8 cellular contexts compared by ENCODE assay signal in the genomic region with DNA sequence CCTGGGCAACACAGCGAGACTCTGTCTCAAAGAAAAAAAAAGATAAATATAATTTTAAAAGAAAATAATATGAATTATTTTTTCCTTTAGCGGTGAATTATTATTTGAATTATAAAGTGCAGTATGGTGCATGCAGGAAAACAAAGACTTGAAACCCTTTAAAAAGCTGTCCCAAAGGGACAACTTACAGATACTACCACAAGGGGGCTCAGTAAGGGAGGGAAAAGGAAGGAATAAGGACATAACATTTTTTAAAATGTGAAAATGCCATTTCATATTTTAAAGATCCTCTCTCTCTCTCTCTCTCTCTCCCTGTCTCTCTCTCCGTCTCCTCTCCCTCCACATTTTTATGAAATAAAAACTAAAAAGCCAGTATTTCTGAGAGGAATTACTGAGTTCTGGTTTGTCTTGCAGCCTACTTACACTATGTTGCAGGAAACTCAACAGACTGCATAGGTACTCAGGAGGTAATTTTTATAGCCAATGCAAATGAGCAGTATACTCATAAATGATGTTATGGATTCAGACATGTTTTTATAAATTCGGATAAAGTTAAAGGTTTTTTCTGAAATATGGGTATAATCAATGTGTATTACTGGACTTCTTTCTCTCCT.
DNase-seq lines count a peak whose midpoint lies in the region; ATAC-seq and TF ChIP-seq lines count a peak whose summit lies in the region.

No MANE protein-coding gene starts in this region.

- H3K4me1 ChIP-seq in Caco-2 (no peaks in the 10 kb centered on the region), left lung (no peaks in the 10 kb centered on the region)

- POLR2A ChIA-PET in Caco-2 (lab: Charles Lee): no interaction called here
- POLR2A ChIA-PET in WTC11 (lab: Charles Lee): no interaction called here

- H3K9me3 ChIP-seq in Caco-2: no peaks in the 10 kb centered on the region
- no peaks in the 10 kb centered on the region for H3K9me3 ChIP-seq in left lung

- H3K27me3 Mint-ChIP-seq in Caco-2 (ENCODE audit: insufficient read depth, unreplicated experiment) (no peaks in the 10 kb centered on the region), WTC11 (ENCODE audit: low read depth) (no peaks in the 10 kb centered on the region)

- H3K27ac ChIP-seq in left lung: no peak overlapping the region

- TF ChIP-seq CTCF in Caco-2 (IDR thresholded peaks at IDR 0.05; ENCODE audit: insufficient read depth in 1 of 2, low read depth in 1 of 2, low read length in 1 of 2, severe bottlenecking in 1 of 2, unreplicated experiment in 1 of 2) (peak; percentile 34 to 70), WTC11 (IDR thresholded peaks at IDR 0.05) (peak; percentile 55), left lung (IDR thresholded peaks at IDR 0.05) (peak; percentile 28 to 38)

- no peaks in the 10 kb centered on the region for H3K27me3 ChIP-seq in Caco-2 (replicated peaks; ENCODE audit: control insufficient read depth, insufficient read depth, low read length)
- H3K27me3 ChIP-seq in left lung: no peaks in the 10 kb centered on the region

- no peaks in the 10 kb centered on the region for H3K4me1 Mint-ChIP-seq in Caco-2 (ENCODE audit: low read depth, unreplicated experiment)
- H3K4me1 Mint-ChIP-seq in WTC11: no peaks in the 10 kb centered on the region

- H3K4me3 Mint-ChIP-seq in Caco-2 (ENCODE audit: unreplicated experiment): no peak overlapping the region
- no peak overlapping the region for H3K4me3 Mint-ChIP-seq in WTC11

- CTCF ChIA-PET in Caco-2 (lab: Charles Lee): no interaction called here
- CTCF ChIA-PET in WTC11 (lab: Charles Lee): interaction anchor here (0.6 to 1.6 kb wide), 4 partner anchors 13 to 394 kb away, joined by 3 to 7 read pairs (median 4); no protein-coding TSS in a partner anchor

- H3K9me3 Mint-ChIP-seq in Caco-2 (ENCODE audit: unreplicated experiment) (no peaks in the 10 kb centered on the region), WTC11 (no peaks in the 10 kb centered on the region)

- H3K36me3 ChIP-seq in Caco-2 (ENCODE audit: control insufficient read depth, insufficient read depth, low read length) (no peaks in the 10 kb centered on the region), left lung (no peaks in the 10 kb centered on the region)

- no peak overlapping the region for H3K4me3 ChIP-seq in Caco-2 (ENCODE audit: low read depth, low read length)
- H3K4me3 ChIP-seq in left lung: no peak overlapping the region

- peak in 1 of 2 experiments; percentile 28 for DNase-seq in Caco-2
- peak; percentile 58 for DNase-seq in M059J (ENCODE audit: low read depth)
- no peak for DNase-seq in WTC11 (ENCODE audit: low spot score)
- no peak for DNase-seq in left lung
- no peak for DNase-seq in NCI-H1048 (lab: John Stamatoyannopoulos, UW)

- intact Hi-C loops in Caco-2 (cut with micrococcal nuclease; ENCODE audit: unreplicated experiment): loop anchor here (1.0 kb wide), 1 partner anchor 435 kb away; no protein-coding TSS in a partner anchor
- intact Hi-C loops in left lung (cut with DNase I): no loop called here

- no TSS peak for BruUV-seq in Caco-2 (replicated peaks; lab: Mats Ljungman, UMichigan)

- H3K27ac Mint-ChIP-seq in Caco-2 (ENCODE audit: unreplicated experiment): no peak overlapping the region
- no peak overlapping the region for H3K27ac Mint-ChIP-seq in WTC11

- peak; percentile 73 for ATAC-seq in GM21381 (IDR thresholded peaks at IDR 0.05; ENCODE audit: unreplicated experiment)
- ATAC-seq in WTC11: peak; percentile 67
- ATAC-seq in left lung: peak; percentile 62
- no peak for ATAC-seq in HG03045 (IDR thresholded peaks at IDR 0.05; ENCODE audit: unreplicated experiment)
- no peak for ATAC-seq in HG02840 (IDR thresholded peaks at IDR 0.05; ENCODE audit: low FRiP score, unreplicated experiment)

- no peaks in the 10 kb centered on the region for H3K36me3 Mint-ChIP-seq in Caco-2 (ENCODE audit: insufficient read depth, unreplicated experiment)
- H3K36me3 Mint-ChIP-seq in WTC11: no peaks in the 10 kb centered on the region

TF ChIP-seq in WTC11, 78 proteins besides CTCF, POLR2A, EP300 and RAD21 (continues in another document):
- TF ChIP-seq HMGA2 (CRISPR knock-in tag; IDR thresholded peaks at IDR 0.05) (no peak), SMAD3 (CRISPR knock-in tag; IDR thresholded peaks at IDR 0.05; ENCODE audit: borderline replicate concordance) (no peak), ZNF671 (CRISPR knock-in tag; IDR thresholded peaks at IDR 0.05) (no peak), ZNF263 (CRISPR knock-in tag; IDR thresholded peaks at IDR 0.05; ENCODE audit: low read depth) (no peak)
- TF ChIP-seq, protein P1, sequence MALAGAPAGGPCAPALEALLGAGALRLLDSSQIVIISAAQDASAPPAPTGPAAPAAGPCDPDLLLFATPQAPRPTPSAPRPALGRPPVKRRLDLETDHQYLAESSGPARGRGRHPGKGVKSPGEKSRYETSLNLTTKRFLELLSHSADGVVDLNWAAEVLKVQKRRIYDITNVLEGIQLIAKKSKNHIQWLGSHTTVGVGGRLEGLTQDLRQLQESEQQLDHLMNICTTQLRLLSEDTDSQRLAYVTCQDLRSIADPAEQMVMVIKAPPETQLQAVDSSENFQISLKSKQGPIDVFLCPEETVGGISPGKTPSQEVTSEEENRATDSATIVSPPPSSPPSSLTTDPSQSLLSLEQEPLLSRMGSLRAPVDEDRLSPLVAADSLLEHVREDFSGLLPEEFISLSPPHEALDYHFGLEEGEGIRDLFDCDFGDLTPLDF (CRISPR knock-in tag; IDR thresholded peaks at IDR 0.05): no peak
- TF ChIP-seq, protein P2, sequence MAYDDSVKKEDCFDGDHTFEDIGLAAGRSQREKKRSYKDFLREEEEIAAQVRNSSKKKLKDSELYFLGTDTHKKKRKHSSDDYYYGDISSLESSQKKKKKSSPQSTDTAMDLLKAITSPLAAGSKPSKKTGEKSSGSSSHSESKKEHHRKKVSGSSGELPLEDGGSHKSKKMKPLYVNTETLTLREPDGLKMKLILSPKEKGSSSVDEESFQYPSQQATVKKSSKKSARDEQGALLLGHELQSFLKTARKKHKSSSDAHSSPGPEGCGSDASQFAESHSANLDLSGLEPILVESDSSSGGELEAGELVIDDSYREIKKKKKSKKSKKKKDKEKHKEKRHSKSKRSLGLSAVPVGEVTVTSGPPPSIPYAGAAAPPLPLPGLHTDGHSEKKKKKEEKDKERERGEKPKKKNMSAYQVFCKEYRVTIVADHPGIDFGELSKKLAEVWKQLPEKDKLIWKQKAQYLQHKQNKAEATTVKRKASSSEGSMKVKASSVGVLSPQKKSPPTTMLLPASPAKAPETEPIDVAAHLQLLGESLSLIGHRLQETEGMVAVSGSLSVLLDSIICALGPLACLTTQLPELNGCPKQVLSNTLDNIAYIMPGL (CRISPR knock-in tag; IDR thresholded peaks at IDR 0.05): no peak
- TF ChIP-seq, protein P3, sequence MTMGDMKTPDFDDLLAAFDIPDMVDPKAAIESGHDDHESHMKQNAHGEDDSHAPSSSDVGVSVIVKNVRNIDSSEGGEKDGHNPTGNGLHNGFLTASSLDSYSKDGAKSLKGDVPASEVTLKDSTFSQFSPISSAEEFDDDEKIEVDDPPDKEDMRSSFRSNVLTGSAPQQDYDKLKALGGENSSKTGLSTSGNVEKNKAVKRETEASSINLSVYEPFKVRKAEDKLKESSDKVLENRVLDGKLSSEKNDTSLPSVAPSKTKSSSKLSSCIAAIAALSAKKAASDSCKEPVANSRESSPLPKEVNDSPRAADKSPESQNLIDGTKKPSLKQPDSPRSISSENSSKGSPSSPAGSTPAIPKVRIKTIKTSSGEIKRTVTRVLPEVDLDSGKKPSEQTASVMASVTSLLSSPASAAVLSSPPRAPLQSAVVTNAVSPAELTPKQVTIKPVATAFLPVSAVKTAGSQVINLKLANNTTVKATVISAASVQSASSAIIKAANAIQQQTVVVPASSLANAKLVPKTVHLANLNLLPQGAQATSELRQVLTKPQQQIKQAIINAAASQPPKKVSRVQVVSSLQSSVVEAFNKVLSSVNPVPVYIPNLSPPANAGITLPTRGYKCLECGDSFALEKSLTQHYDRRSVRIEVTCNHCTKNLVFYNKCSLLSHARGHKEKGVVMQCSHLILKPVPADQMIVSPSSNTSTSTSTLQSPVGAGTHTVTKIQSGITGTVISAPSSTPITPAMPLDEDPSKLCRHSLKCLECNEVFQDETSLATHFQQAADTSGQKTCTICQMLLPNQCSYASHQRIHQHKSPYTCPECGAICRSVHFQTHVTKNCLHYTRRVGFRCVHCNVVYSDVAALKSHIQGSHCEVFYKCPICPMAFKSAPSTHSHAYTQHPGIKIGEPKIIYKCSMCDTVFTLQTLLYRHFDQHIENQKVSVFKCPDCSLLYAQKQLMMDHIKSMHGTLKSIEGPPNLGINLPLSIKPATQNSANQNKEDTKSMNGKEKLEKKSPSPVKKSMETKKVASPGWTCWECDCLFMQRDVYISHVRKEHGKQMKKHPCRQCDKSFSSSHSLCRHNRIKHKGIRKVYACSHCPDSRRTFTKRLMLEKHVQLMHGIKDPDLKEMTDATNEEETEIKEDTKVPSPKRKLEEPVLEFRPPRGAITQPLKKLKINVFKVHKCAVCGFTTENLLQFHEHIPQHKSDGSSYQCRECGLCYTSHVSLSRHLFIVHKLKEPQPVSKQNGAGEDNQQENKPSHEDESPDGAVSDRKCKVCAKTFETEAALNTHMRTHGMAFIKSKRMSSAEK (CRISPR knock-in tag; IDR thresholded peaks at IDR 0.05; ENCODE audit: borderline replicate concordance): no peak
- TF ChIP-seq, protein P4, sequence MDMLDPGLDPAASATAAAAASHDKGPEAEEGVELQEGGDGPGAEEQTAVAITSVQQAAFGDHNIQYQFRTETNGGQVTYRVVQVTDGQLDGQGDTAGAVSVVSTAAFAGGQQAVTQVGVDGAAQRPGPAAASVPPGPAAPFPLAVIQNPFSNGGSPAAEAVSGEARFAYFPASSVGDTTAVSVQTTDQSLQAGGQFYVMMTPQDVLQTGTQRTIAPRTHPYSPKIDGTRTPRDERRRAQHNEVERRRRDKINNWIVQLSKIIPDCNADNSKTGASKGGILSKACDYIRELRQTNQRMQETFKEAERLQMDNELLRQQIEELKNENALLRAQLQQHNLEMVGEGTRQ (CRISPR knock-in tag; IDR thresholded peaks at IDR 0.05): no peak
- TF ChIP-seq, protein P5, sequence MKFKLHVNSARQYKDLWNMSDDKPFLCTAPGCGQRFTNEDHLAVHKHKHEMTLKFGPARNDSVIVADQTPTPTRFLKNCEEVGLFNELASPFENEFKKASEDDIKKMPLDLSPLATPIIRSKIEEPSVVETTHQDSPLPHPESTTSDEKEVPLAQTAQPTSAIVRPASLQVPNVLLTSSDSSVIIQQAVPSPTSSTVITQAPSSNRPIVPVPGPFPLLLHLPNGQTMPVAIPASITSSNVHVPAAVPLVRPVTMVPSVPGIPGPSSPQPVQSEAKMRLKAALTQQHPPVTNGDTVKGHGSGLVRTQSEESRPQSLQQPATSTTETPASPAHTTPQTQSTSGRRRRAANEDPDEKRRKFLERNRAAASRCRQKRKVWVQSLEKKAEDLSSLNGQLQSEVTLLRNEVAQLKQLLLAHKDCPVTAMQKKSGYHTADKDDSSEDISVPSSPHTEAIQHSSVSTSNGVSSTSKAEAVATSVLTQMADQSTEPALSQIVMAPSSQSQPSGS (CRISPR knock-in tag; IDR thresholded peaks at IDR 0.05; ENCODE audit: borderline replicate concordance, low read depth): no peak

Comparison
In these comparisons a context has a peak if more than half of its experiments do, and no peak if none do; other contexts are left out.
1. ATAC-seq: peak in GM21381 (single experiment), WTC11 (single experiment) and left lung (single experiment); none in HG03045 (single experiment) and HG02840 (single experiment).
2. Peak in every context shown above with its lines, with median percentiles within 50 percentile points of each other: CTCF ChIP-seq.